ENCODE assay signal across 8 cellular contexts in the genomic region with DNA sequence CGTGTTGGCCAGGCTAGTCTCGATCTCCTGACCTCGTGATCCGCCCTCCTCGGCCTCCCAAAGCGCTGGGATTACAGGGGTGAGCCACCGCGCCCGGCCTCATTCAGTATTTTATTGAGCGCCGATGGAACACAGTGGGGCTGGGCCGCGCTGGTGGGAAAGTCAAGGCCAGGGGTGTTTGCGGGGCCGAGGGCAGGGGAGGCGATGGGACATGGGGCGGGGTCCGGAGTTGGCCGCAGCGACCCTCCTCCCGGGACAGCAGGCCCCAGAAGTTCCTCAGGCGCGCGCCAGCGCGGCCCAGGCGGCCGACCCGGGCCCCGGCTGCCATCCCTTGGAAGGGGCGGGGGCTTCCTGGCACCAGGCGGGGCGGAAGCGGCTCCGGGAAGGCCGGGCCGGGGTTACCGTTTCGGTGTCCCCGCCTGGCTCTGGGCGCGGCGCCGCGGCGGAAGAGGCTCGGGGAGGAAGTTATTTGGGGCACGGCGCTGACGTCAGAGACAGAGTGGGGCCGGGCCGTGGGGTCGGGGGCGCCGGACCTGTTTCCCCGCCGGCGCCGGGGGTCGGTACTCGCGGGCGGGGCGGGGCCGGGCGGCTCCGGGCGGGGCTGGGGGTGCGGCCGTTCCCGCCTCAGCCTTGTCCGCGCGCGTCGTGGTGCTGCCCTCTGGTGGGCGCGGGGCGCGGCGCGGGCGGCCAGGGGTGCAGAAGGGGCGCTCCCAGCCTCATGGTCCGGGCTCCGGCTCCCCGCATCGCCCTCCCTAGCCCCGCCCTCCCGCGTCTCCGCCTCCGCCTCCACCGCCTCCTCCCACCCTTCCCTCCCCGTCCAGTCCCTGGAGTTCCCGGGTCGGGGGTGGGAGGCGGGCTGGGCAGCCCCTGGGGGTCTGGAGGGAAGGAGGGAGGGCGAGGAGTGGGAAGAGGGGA. TPM values are rescaled to one million over a fixed set of nuclear protein-coding genes. Genes with fewer than 3 reads are reported as not detected.
DNase-seq lines count a peak whose midpoint lies in the region; ATAC-seq and TF ChIP-seq lines count a peak whose summit lies in the region.

No MANE protein-coding gene starts in this region.

- H3K9me3 ChIP-seq in A673 (ENCODE audit: low read depth, low read length, poor library complexity, severe bottlenecking) (no peaks in the 10 kb centered on the region), mammary epithelial cell (replicated peaks; ENCODE audit: insufficient read depth, low read length) (no peaks in the 10 kb centered on the region)

- WGBS in mammary epithelial cell (ENCODE audit: low coverage, missing lambda C conversion rate), result 4% methylated on average over 24 of the region's 99 CpGs

- DNase-seq in A673 (ENCODE audit: low spot score) (peak; percentile 93), NCI-H2107 treated with DMSO at 0.1 percent for 48 hours (lab: John Stamatoyannopoulos, UW; ENCODE audit: unreplicated experiment) (peak; percentile 57), mammary epithelial cell (peak; percentile 72), iris pigment epithelial cell (ENCODE audit: low read depth) (peak; percentile 74)
- peak; percentile 78 to 88 (median 85) for DNase-seq in stimulated activated CD4-positive, alpha-beta T cell treated with anti-CD3 and anti-CD28 coated beads, Interleukin-12 subunit alpha, Interleukin-12 subunit beta, amount 100 ng/mL, for 48 hours (ENCODE audit: low read depth in 2 of 3, low spot score in 1 of 3)

- in situ Hi-C loops in mammary epithelial cell (cut with MboI; ENCODE audit: low sequenced_read_pairs in 2 of 2), result no loop called here

- dilution Hi-C loops in mammary epithelial cell (cut with HindIII; ENCODE audit: low sequenced_read_pairs), result loop anchor here (5.0 kb wide), 1 partner anchor 201 kb away; no protein-coding TSS in a partner anchor

- CTCF ChIA-PET in A673 (lab: Charles Lee), result no interaction called here
- CTCF ChIA-PET in mammary epithelial cell (lab: Charles Lee; ENCODE audit: low non-redundant PET), result no interaction called here

- ATAC-seq in GM18519 (IDR thresholded peaks at IDR 0.05; ENCODE audit: low FRiP score, unreplicated experiment) (peak; percentile 54), HG03045 (IDR thresholded peaks at IDR 0.05; ENCODE audit: unreplicated experiment) (peak; percentile 82)

- H3K4me2 ChIP-seq in mammary epithelial cell (ENCODE audit: insufficient read depth, low read depth, low read length), result peak overlapping the region; percentile 92

- peak overlapping the region; percentile 59 for H3K4me3 ChIP-seq in A673 (ENCODE audit: low read depth, low read length, poor library complexity, severe bottlenecking)
- peak overlapping the region; percentile 58 to 67 (median 63) for H3K4me3 ChIP-seq in mammary epithelial cell (replicated peaks in 1 of 3; ENCODE audit: insufficient read depth in 1 of 3, low read depth in 2 of 3, low read length in 3 of 3)

- no peaks in the 10 kb centered on the region for H4K20me1 ChIP-seq in mammary epithelial cell (ENCODE audit: insufficient read depth, low read length)

- peak overlapping the region; percentile 47 for H3K9ac ChIP-seq in mammary epithelial cell (ENCODE audit: insufficient read depth, low read length)

- BruUV-seq in A673 (replicated peaks; lab: Mats Ljungman, UMichigan) (no TSS peak), mammary epithelial cell (replicated peaks; lab: Mats Ljungman, UMichigan) (no TSS peak)

- H2AFZ ChIP-seq in mammary epithelial cell (ENCODE audit: low read depth, low read length), result peak overlapping the region; percentile 90

- H3K27me3 ChIP-seq in A673 (replicated peaks; ENCODE audit: insufficient read depth, low read depth, low read length, poor library complexity) (no peaks in the 10 kb centered on the region), mammary epithelial cell (ENCODE audit: insufficient read depth, low read length) (no peaks in the 10 kb centered on the region)

- peak; percentile 56 for TF ChIP-seq CTCF in A673 (conservative IDR thresholded peaks at IDR 0.05; ENCODE audit: low read depth, low read length)
- TF ChIP-seq CTCF in VCaP (conservative IDR thresholded peaks at IDR 0.05), result peak; percentile 77
- peak; percentile 30 to 53 for TF ChIP-seq CTCF in mammary epithelial cell (conservative IDR thresholded peaks at IDR 0.05 in 1 of 2, IDR thresholded peaks at IDR 0.05 in 1 of 2; ENCODE audit: extremely low read depth in 1 of 2, insufficient read depth in 1 of 2, low read depth in 1 of 2, low read length in 2 of 2)

- POLR2A ChIA-PET in A673 (lab: Charles Lee; ENCODE audit: low non-redundant PET), result no interaction called here

- H3K36me3 ChIP-seq in A673 (ENCODE audit: insufficient read depth, low read length, poor library complexity, severe bottlenecking), result no peaks in the 10 kb centered on the region
- no peaks in the 10 kb centered on the region for H3K36me3 ChIP-seq in mammary epithelial cell (ENCODE audit: insufficient read depth, low read length)

- no peaks in the 10 kb centered on the region for H3K4me1 ChIP-seq in A673 (ENCODE audit: insufficient read depth, low read length, poor library complexity, severe bottlenecking)
- H3K4me1 ChIP-seq in mammary epithelial cell (ENCODE audit: insufficient read depth, low read length), result peaks cover 10% of the 10 kb centered on the region

- intact Hi-C loops in A673 (cut with micrococcal nuclease; ENCODE audit: unreplicated experiment) (no loop called here), mammary epithelial cell (cut with micrococcal nuclease) (loop anchor here (5.0 kb wide), 1 partner anchor 39 kb away; the partner anchor contains the start of gene KCTD5)

- H3K27ac ChIP-seq in A673 (ENCODE audit: low read depth, low read length, poor library complexity, severe bottlenecking) (peak overlapping the region; percentile 68), VCaP (peak overlapping the region; percentile 78), mammary epithelial cell (ENCODE audit: insufficient read depth, low read depth, low read length) (no peak overlapping the region)

- no peaks in the 10 kb centered on the region for H3K79me2 ChIP-seq in mammary epithelial cell (ENCODE audit: insufficient read depth, low read length)

RNA-seq across cellular contexts. Expression of gene PRSS27, which starts 1.0 kb away (rescaled TPM):
- 1.3 and 3.0 TPM in 2 replicates for total RNA-seq in A673 (2021)
- total RNA-seq in mammary epithelial cell, result 1 to 10 TPM; 1.5 to 1.6 TPM
- 0.33 TPM for polyA plus RNA-seq in mammary epithelial cell
- polyA minus RNA-seq in mammary epithelial cell, result not detected

RNA-seq across cellular contexts. Expression of gene SRRM2, which starts 31.5 kb away (rescaled TPM):
- 642 and 651 TPM in 2 replicates for total RNA-seq in A673 (2021)
- total RNA-seq in mammary epithelial cell, result 100 to 1,000 TPM in 1 of 2 donors, 10 to 100 TPM in 1; 76.5 to 493 TPM
- 123 TPM for polyA plus RNA-seq in mammary epithelial cell
- polyA minus RNA-seq in mammary epithelial cell, result 576 TPM

RNA-seq across cellular contexts. Expression of gene KCTD5, which starts 38.7 kb away (rescaled TPM):
- total RNA-seq in A673 (2021) (33.1 and 35.6 TPM in 2 replicates), mammary epithelial cell (10 to 100 TPM; 43.7 to 47.8 TPM)
- 42.5 TPM for polyA plus RNA-seq in mammary epithelial cell
- polyA minus RNA-seq in mammary epithelial cell, result 24.4 TPM

RNA-seq across cellular contexts. Expression of gene ELOB, which starts 56.1 kb away (rescaled TPM):
- total RNA-seq in A673 (2021) (188 and 206 TPM in 2 replicates), mammary epithelial cell (100 to 1,000 TPM; 225 to 294 TPM)
- polyA plus RNA-seq in mammary epithelial cell, result 278 TPM
- 194 TPM for polyA minus RNA-seq in mammary epithelial cell
